25 cellular contexts compared by ENCODE assay signal in genomic region chr17:68122587-68122986, GRCh38.
"Had no signal": no experiment of that assay in that cellular context is flagged by ENCODE, and none has a peak within 500 bp of the region (broad histone marks: within the 10 kb centered on the region; RNA-seq: fewer than 3 reads in every experiment).

No MANE protein-coding gene starts in this region.

- H3K4me1 ChIP-seq: lower lobe of right lung, neural progenitor cell, parathyroid adenoma, right atrium auricular region, spleen, suprapubic skin, tibial artery, uterus had no signal

- H3K9ac ChIP-seq: neural progenitor cell, parathyroid adenoma had no signal

- H3K4me2 ChIP-seq: neural progenitor cell had no signal

- H3K36me3 ChIP-seq: neural progenitor cell, uterus had no signal

- H3K9me3 ChIP-seq: left lung, lower lobe of right lung, neutrophil, right atrium auricular region, suprapubic skin, thoracic aorta, tibial artery, uterus had no signal

- H3K27ac ChIP-seq: left lung, lower lobe of right lung, neural progenitor cell, neutrophil, parathyroid adenoma, right atrium auricular region, skin epidermis, spleen, suprapubic skin, thoracic aorta, tibial artery, uterus had no signal

- ATAC-seq: left colon; left lung; lower lobe of right lung; natural killer cell; sciatic nerve; stimulated activated effector memory CD8-positive, alpha-beta T cell treated with anti-CD3 and anti-CD28 coated beads, Interleukin-12 subunit alpha, Interleukin-12 subunit beta, amount 100 ng/mL, for 72 hours had no signal

- DNase-seq: hippocampal formation; kidney; left colon; left lung; lower lobe of right lung; mammary epithelial cell; mesenchymal stem cell; naive B cell; natural killer cell; nephron progenitor cell; occipital lobe; spleen; stimulated activated CD4-positive, alpha-beta T cell treated with anti-CD3 and anti-CD28 coated beads, Interleukin-4, amount 100 ng/mL, for 24 hours; stimulated activated naive CD4-positive, alpha-beta T cell; tibial artery; uterus had no signal

- H2AFZ ChIP-seq: neural progenitor cell, parathyroid adenoma had no signal

- FAIRE-seq: kidney had no signal

- H3K27me3 ChIP-seq: left lung, neural progenitor cell, neutrophil, right atrium auricular region, spleen, suprapubic skin, tibial artery, uterus had no signal

- H3K4me3 ChIP-seq: left lung, lower lobe of right lung, neural progenitor cell, right atrium auricular region, skin epidermis, spleen, suprapubic skin, thoracic aorta, tibial artery, uterus had no signal
